8 cellular contexts compared by ENCODE assay signal in the genomic region with DNA sequence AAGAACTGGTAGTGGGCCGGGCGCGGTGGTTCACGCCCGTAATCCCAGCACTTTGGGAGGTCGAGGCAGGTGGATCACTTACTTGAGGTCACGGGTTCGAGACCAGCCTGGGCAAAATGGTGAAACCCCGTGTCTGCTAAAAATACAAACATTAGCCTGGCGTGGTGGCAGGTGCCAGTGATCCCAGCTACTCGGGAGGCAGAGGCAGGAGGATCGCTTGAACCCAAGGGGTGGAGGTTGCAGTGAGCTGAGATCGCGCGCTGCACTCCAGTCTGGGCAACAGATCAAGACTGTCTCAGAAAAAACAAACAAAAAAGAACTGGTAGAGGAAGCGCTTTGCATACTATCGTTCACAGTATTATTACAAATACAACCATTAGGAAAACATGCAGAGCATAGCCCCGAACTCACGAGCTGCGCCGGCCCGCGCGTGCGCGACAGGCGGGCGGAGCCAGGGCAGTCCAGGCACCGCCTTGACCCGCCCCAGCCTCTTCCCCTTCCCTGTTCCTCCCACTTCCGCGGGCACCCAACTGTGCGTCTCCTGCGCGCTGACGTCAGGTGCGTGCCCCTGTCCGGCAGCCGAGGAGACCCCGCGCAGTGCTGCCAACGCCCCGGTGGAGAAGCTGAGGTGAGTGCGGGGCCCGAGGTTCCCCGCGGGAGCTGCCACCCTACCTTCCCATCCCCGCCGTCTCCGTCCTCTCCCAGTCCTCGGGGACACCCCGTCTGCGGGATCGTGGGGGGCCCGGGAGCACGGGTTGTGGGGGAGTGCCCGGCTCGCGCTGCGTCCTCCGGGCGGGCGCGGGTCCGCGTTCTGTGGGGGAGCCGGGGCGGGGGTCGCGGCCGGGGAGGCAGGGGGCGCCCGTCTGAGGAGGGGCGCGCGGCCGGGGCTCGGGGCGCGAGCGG. TPM values are rescaled to one million over a fixed set of nuclear protein-coding genes. Genes with fewer than 3 reads are reported as not detected.
A peak's percentile ranks its signal among the peaks of the same experiment; 100 is the strongest.
DNase-seq lines count a peak whose midpoint lies in the region; ATAC-seq and TF ChIP-seq lines count a peak whose summit lies in the region.

A gene (plus strand): TSS at position 595 of the 903 bp plus-strand sequence. CDS start 25,770 bp downstream, outside the sequence.

- ATAC-seq in HG03378 (IDR thresholded peaks at IDR 0.05; ENCODE audit: unreplicated experiment): peak; percentile 53

- no peaks in the 10 kb centered on the region for H3K36me3 ChIP-seq in kidney epithelial cell (ENCODE audit: control insufficient read depth, insufficient read depth, low read length)

- TF ChIP-seq CTCF in kidney epithelial cell (IDR thresholded peaks at IDR 0.05; ENCODE audit: insufficient read depth, low read length, poor library complexity, severe bottlenecking): no peak

- H3K4me3 ChIP-seq in kidney epithelial cell (ENCODE audit: low read depth, low read length): peak within 1 kb of the TSS; percentile 98

- DNase-seq in AG20443 (ENCODE audit: low spot score) (peak; percentile 99), NCI-H510A (lab: John Stamatoyannopoulos, UW) (peak; percentile 94), cerebellar nuclear complex (lab: John Stamatoyannopoulos, UW) (peak; percentile 54 to 72), kidney epithelial cell (ENCODE audit: low read depth) (peak; percentile 77)
- peak; percentile 96 for DNase-seq in activated CD4-positive, alpha-beta T cell treated with anti-CD3 and anti-CD28 coated beads for 1 hour
- peak; percentile 97 for DNase-seq in stimulated activated CD4-positive, alpha-beta T cell treated with anti-CD3 and anti-CD28 coated beads, Interleukin-15, amount 100 ng/mL, for 24 hours

- TF ChIP-seq POLR2A in GM19099 (IDR thresholded peaks at IDR 0.05; ENCODE audit: extremely low read depth, insufficient read length, low read depth): peak; percentile 95

- no peaks in the 10 kb centered on the region for H3K27me3 ChIP-seq in kidney epithelial cell (ENCODE audit: control insufficient read depth, insufficient read depth, low read length)

RNA-seq across cellular contexts. Expression of the gene that starts here (rescaled TPM):
- 292 and 327 TPM in 2 replicates for total RNA-seq in kidney epithelial cell

Comparison
In these comparisons a context has a peak if more than half of its experiments do, and no peak if none do; other contexts are left out.
1. Peak in every context shown above with its lines: DNase-seq, ATAC-seq and H3K4me3 ChIP-seq.